ENCODE assay signal across 34 cellular contexts in the genomic region with DNA sequence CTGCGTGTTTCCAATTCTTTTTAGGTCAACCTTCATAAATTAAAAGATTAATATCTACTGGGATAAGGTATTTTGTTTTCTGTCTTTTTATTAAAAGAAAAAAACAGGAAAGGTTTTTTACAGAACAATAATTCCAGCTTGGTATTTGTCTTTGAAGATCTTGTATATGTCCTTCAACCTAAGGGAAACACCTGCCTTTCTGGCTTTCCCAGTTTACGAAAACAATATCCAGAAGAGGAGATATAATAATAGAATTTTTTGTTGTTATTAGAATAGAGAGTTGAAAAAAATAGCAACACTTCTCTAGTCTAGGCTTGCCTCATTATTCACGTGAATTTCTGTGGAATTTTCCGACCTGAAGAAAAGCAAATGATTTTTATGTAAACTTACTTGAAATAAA.
"Had no signal": no experiment of that assay in that cellular context is flagged by ENCODE, and none has a peak within 500 bp of the region (broad histone marks: within the 10 kb centered on the region; RNA-seq: fewer than 3 reads in every experiment).

No MANE protein-coding gene starts in this region.

- H3K27me3 ChIP-seq: MG63 had no signal

- H3K27ac ChIP-seq: KMS-11 had no signal

- H3K9ac ChIP-seq: KMS-11 had no signal

- DNase-seq: Karpas-422, Kasumi-1, MG63, MM.1S, MV-4-11, NCI-H1048, NCI-H1092, NCI-H1092 treated with DMSO at 0.1 percent for 48 hours, NCI-H1105, NCI-H1105 treated with DMSO at 0.1 percent for 48 hours, NCI-H1417, NCI-H1417 treated with DMSO at 0.1 percent for 48 hours, NCI-H1436, NCI-H1436 treated with DMSO at 0.1 percent for 48 hours, NCI-H146, NCI-H1694, NCI-H1694 treated with DMSO at 0.1 percent for 48 hours, NCI-H187, NCI-H187 treated with DMSO at 0.1 percent for 48 hours, NCI-H1930, NCI-H2029, NCI-H2029 treated with DMSO at 0.1 percent for 48 hours, NCI-H2081, NCI-H2081 treated with DMSO at 0.1 percent for 48 hours, NCI-H2107, NCI-H2171, NCI-H2227 treated with DMSO at 0.1 percent for 48 hours, NCI-H226, NCI-H345, NCI-H446, NCI-H446 treated with DMSO at 0.1 percent for 48 hours, NCI-H510A treated with DMSO at 0.1 percent for 48 hours, NCI-H524 had no signal

- H3K36me3 ChIP-seq: MG63 had no signal

- H3K4me2 ChIP-seq: KMS-11 had no signal

- H3K9me3 ChIP-seq: MG63 had no signal

- H3K4me3 ChIP-seq: MG63 had no signal
